In genomic region chr7:19754521-19755116, GRCh38 we compare ENCODE assay signal across 8 cellular contexts. TPM values are rescaled to one million over a fixed set of nuclear protein-coding genes. Genes with fewer than 3 reads are reported as not detected.
DNase-seq lines count a peak whose midpoint lies in the region; ATAC-seq and TF ChIP-seq lines count a peak whose summit lies in the region.

No MANE protein-coding gene starts in this region.

- peaks cover 23% of the 10 kb centered on the region for H3K4me1 Mint-ChIP-seq in brain

- H3K36me3 ChIP-seq in BJ (ENCODE audit: control insufficient read depth, insufficient read depth, low read length) (no peaks in the 10 kb centered on the region), GM23248 (ENCODE audit: low read depth) (no peaks in the 10 kb centered on the region)

- 23 to 26% methylated on average over 6 of the region's 6 CpGs for WGBS in GM23248 (ENCODE audit: low coverage in 1 of 2, low lambda C conversion rate in 2 of 2, missing lambda C conversion rate in 2 of 2), 2 experiments

- H3K9me3 ChIP-seq in GM23248 (ENCODE audit: low read depth), result no peaks in the 10 kb centered on the region

- H3K9me3 Mint-ChIP-seq in brain, result no peaks in the 10 kb centered on the region

- H3K27ac Mint-ChIP-seq in brain, result no peak overlapping the region

- TF ChIP-seq CTCF in BJ (IDR thresholded peaks at IDR 0.05; ENCODE audit: insufficient read depth, low read depth, low read length) (peak; percentile 70), brain (conservative IDR thresholded peaks at IDR 0.05) (peak; percentile 70 to 84)

- no peaks in the 10 kb centered on the region for H3F3A ChIP-seq in GM23248 (ENCODE audit: insufficient read depth)

- in situ Hi-C loops in GM23248 (cut with MboI), result loop anchor here (10.0 to 25.0 kb wide), 2 partner anchors 408 to 560 kb away; no protein-coding TSS in a partner anchor

- no peak overlapping the region for H3K9ac ChIP-seq in GM23248

- no peaks in the 10 kb centered on the region for H4K20me1 ChIP-seq in GM23248 (ENCODE audit: insufficient read depth)

- H2AFZ ChIP-seq in GM23248, result no peak overlapping the region

- no peaks in the 10 kb centered on the region for H3K4me1 ChIP-seq in GM23248 (ENCODE audit: insufficient read depth)

- H3K27me3 Mint-ChIP-seq in brain, result peaks cover 8% of the 10 kb centered on the region

- ATAC-seq in GM18909 (IDR thresholded peaks at IDR 0.05; ENCODE audit: poor library complexity, unreplicated experiment) (no peak), HG02642 (IDR thresholded peaks at IDR 0.05; ENCODE audit: poor library complexity, unreplicated experiment) (no peak)

- H3K4me3 ChIP-seq in BJ (ENCODE audit: low read depth, low read length) (no peak overlapping the region), GM23248 (no peak overlapping the region)

- H3K27ac ChIP-seq in GM23248, result no peak overlapping the region

- peak; percentile 5 for DNase-seq in BJ (ENCODE audit: low read depth)
- DNase-seq in GM23248, result peak; percentile 37
- DNase-seq in NCI-H345 treated with DMSO at 0.1 percent for 48 hours (lab: John Stamatoyannopoulos, UW; ENCODE audit: unreplicated experiment), result peak; percentile 10
- DNase-seq in medulla oblongata (ENCODE audit: extremely low spot score), result peak; percentile 22
- no peak for DNase-seq in UCSD-AML1 (lab: John Stamatoyannopoulos, UW; ENCODE audit: unreplicated experiment)

- POLR2A ChIA-PET in BJ (lab: Charles Lee), result no interaction called here

- H3K4me3 Mint-ChIP-seq in brain, result no peak overlapping the region

- CTCF ChIA-PET in BJ (lab: Yijun Ruan, JAX), result interaction anchor here (0.6 to 3.8 kb wide), 13 partner anchors 9 to 981 kb away, joined by 3 to 30 read pairs (median 4); partner anchors contain the start of gene ITGB8

- H3K27me3 ChIP-seq in BJ (ENCODE audit: control insufficient read depth, insufficient read depth, low read length), result no peaks in the 10 kb centered on the region
- H3K27me3 ChIP-seq in GM23248 (replicated peaks; ENCODE audit: insufficient read depth), result no peaks in the 10 kb centered on the region

- no peak overlapping the region for H3K4me2 ChIP-seq in GM23248 (ENCODE audit: unreplicated experiment)

- no peaks in the 10 kb centered on the region for H3K79me2 ChIP-seq in GM23248 (ENCODE audit: insufficient read depth)

- H3K9me2 ChIP-seq in GM23248 (ENCODE audit: insufficient read depth), result no peaks in the 10 kb centered on the region

- no peaks in the 10 kb centered on the region for H3K36me3 Mint-ChIP-seq in brain

RNA-seq across cellular contexts. Expression of gene TMEM196, which starts 18.8 kb away (rescaled TPM):
- polyA plus RNA-seq in BJ (2011; rRNA removed) (not detected in 2 replicates), GM23248 (2016; fragmentation: Nextera tagmentation; extraction: Ambion mirVana) (not detected in 2 replicates), brain (ENCODE audit: insufficient read depth, low read depth, low replicate concordance) (0.27 TPM)
- not detected in 2 replicates for polyA minus RNA-seq in BJ (2011; rRNA and poly(A)+ RNA removed)
- total RNA-seq in GM23248 (2014; rRNA removed; shearing (Covaris generic)), result not detected in 2 replicates

RNA-seq across cellular contexts. Expression of gene POLR1F, which starts 45.8 kb away (rescaled TPM):
- polyA plus RNA-seq in BJ (2011; rRNA removed) (5.1 and 14.0 TPM in 2 replicates), GM23248 (2016; fragmentation: Nextera tagmentation; extraction: Ambion mirVana) (24.7 and 27.0 TPM in 2 replicates), brain (ENCODE audit: insufficient read depth, low read depth, low replicate concordance) (2.6 TPM)
- 4.7 and 5.1 TPM in 2 replicates for polyA minus RNA-seq in BJ (2011; rRNA and poly(A)+ RNA removed)
- 12.5 and 15.9 TPM in 2 replicates for total RNA-seq in GM23248 (2014; rRNA removed; shearing (Covaris generic))
